ENCODE assay signal across 21 cellular contexts in the genomic region with DNA sequence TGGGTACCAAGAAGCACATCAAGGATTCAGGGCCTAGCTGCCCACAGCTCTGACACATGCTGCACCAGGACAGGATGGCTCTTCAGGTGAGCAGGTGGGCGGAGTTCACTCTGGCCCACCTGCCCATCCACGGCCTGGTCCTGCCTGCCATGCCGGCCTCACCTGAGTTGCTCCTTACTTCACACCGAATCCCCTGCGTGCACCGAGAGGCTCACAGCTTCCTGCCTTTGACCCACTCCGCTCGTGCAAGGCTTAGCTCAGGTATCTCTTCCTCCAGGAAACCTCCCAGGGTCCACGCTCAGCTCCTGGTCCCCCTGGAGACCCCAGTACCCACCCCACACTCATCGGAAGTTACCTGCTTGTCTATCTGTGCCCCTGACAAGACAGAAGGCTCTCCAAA.
"Had no signal": no experiment of that assay in that cellular context is flagged by ENCODE, and none has a peak within 500 bp of the region (broad histone marks: within the 10 kb centered on the region; RNA-seq: fewer than 3 reads in every experiment).

No MANE protein-coding gene starts in this region.

- H3K4me1 ChIP-seq: foreskin keratinocyte, left lung, lower lobe of right lung, right atrium auricular region, stomach had no signal

- H3K27me3 ChIP-seq: right atrium auricular region had no signal

- H3K4me1 Mint-ChIP-seq: immature natural killer cell had no signal

- ATAC-seq: foreskin keratinocyte; left lung; lower lobe of right lung; naive thymus-derived CD4-positive, alpha-beta T cell; stimulated activated memory B cell treated with anti-CD40 and anti-IgM and Interleukin-4, amounts not matched to agents 10 μg/mL and 1 μg/mL and 100 μg/mL, for 72 hours had no signal

- H3K4me3 Mint-ChIP-seq: dendritic cell treated with granulocyte-macrophage colony-stimulating factor and Interleukin-4, amounts not matched to agents 40 ng/mL and 50 ng/mL, for 4 days; immature natural killer cell; naive thymus-derived CD4-positive, alpha-beta T cell; nephron progenitor cell; stimulated activated memory B cell treated with anti-CD40 and anti-IgM and Interleukin-4, amounts not matched to agents 10 μg/mL and 1 μg/mL and 100 μg/mL, for 72 hours; type B pancreatic cell had no signal

- H3K36me3 Mint-ChIP-seq: immature natural killer cell; naive thymus-derived CD4-positive, alpha-beta T cell; stimulated activated memory B cell treated with anti-CD40 and anti-IgM and Interleukin-4, amounts not matched to agents 10 μg/mL and 1 μg/mL and 100 μg/mL, for 72 hours; type B pancreatic cell had no signal

- H3K4me3 ChIP-seq: left lung, lower lobe of right lung, right atrium auricular region, smooth muscle cell, stomach had no signal

- H3K9me3 Mint-ChIP-seq: dendritic cell treated with granulocyte-macrophage colony-stimulating factor and Interleukin-4, amounts not matched to agents 40 ng/mL and 50 ng/mL, for 4 days; immature natural killer cell; nephron progenitor cell; type B pancreatic cell had no signal

- H3K4me2 ChIP-seq: smooth muscle cell had no signal

- H3K36me3 ChIP-seq: left lung, lower lobe of right lung, right atrium auricular region, stomach had no signal

- DNase-seq: cerebellar nuclear complex; erythroblast; foreskin keratinocyte; immature natural killer cell; left lung; lower lobe of right lung; naive thymus-derived CD4-positive, alpha-beta T cell; nephron progenitor cell; posterior cingulate gyrus; stimulated activated CD4-positive, alpha-beta T cell treated with anti-CD3 and anti-CD28 coated beads, Interleukin-4, amount 100 ng/mL, for 1 hour; stimulated activated CD8-positive, alpha-beta memory T cell treated with anti-CD3 and anti-CD28 coated beads, Interleukin-4, amount 100 ng/mL, for 48 hours; stomach had no signal

- H3K27ac ChIP-seq: foreskin keratinocyte, left lung, lower lobe of right lung, right atrium auricular region, stomach had no signal

- FAIRE-seq: colon, endothelial cell of umbilical vein, keratinocyte, urothelium cell line had no signal

- H3K9me3 ChIP-seq: left lung, lower lobe of right lung, right atrium auricular region, stomach had no signal
